ENCODE assay signal across 25 cellular contexts in the genomic region with DNA sequence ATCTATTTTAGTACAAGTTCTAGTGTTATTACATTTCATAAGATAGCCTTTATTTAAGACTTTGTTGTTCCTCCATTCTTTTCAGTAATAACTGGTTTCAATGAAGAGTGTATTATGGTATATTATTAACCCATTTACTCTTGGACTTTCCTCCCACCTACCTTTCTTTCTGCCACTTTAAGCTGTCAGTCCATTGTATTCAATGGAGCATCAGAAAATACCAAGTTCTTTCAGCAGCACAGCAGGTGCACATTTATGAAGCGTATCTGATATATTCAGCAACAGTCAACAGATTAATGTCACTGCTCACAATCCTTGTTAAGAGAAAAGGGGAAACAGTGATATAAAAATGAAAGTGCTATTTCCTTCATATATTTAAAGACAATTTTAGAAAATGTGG.
DNase-seq lines count a peak whose midpoint lies in the region; ATAC-seq, FAIRE-seq and TF ChIP-seq lines count a peak whose summit lies in the region.
"Had no signal": no experiment of that assay in that cellular context is flagged by ENCODE, and none has a peak within 500 bp of the region (broad histone marks: within the 10 kb centered on the region; RNA-seq: fewer than 3 reads in every experiment).

No MANE protein-coding gene starts in this region.

- H3K36me3 Mint-ChIP-seq in glutamatergic neuron (ENCODE audit: unreplicated experiment) (no peaks in the 10 kb centered on the region), T-helper 17 cell (ENCODE audit: low read depth) (no peaks in the 10 kb centered on the region)

- no peak for ATAC-seq in T-helper 17 cell
- ATAC-seq: gastrocnemius medialis had no signal

- H3K27me3 Mint-ChIP-seq in glutamatergic neuron (ENCODE audit: unreplicated experiment), result no peaks in the 10 kb centered on the region
- no peaks in the 10 kb centered on the region for H3K27me3 Mint-ChIP-seq in T-helper 17 cell
- H3K27me3 Mint-ChIP-seq: naive B cell had no signal

- H3K27ac Mint-ChIP-seq in glutamatergic neuron (ENCODE audit: unreplicated experiment) (no peak overlapping the region), T-helper 17 cell (no peak overlapping the region)
- H3K27ac Mint-ChIP-seq: naive B cell had no signal

- no peak for FAIRE-seq in small intestine (lab: Jason Lieb, UNC)
- FAIRE-seq: bronchial epithelial cell, GM12892, H54 had no signal

- H3K4me3 ChIP-seq in small intestine (ENCODE audit: low read depth in 1 of 2, low read length in 2 of 2) (no peak overlapping the region), SJCRH30 (no peak overlapping the region)
- H3K4me3 ChIP-seq: esophagus squamous epithelium, gastrocnemius medialis, left ventricle myocardium inferior, SK-N-MC, skin epidermis, upper lobe of left lung had no signal

- H3K4me3 Mint-ChIP-seq in glutamatergic neuron (ENCODE audit: unreplicated experiment) (no peak overlapping the region), T-helper 17 cell (no peak overlapping the region)
- H3K4me3 Mint-ChIP-seq: naive B cell had no signal

- H3K27me3 ChIP-seq in small intestine (ENCODE audit: control insufficient read depth in 2 of 2, insufficient read depth in 2 of 2, low read length in 2 of 2) (no peaks in the 10 kb centered on the region), SJCRH30 (no peaks in the 10 kb centered on the region)
- H3K27me3 ChIP-seq: esophagus squamous epithelium, gastrocnemius medialis, upper lobe of left lung had no signal

- no peaks in the 10 kb centered on the region for H3K4me1 ChIP-seq in small intestine (ENCODE audit: control insufficient read depth in 2 of 2, insufficient read depth in 1 of 2, low read depth in 1 of 2, low read length in 1 of 2)
- no peaks in the 10 kb centered on the region for H3K4me1 ChIP-seq in SJCRH30
- H3K4me1 ChIP-seq: Caco-2, esophagus squamous epithelium, gastrocnemius medialis, left ventricle myocardium inferior, upper lobe of left lung had no signal

- TF ChIP-seq CTCF in glutamatergic neuron (IDR thresholded peaks at IDR 0.05; ENCODE audit: partially characterized antibody, unreplicated experiment), result no peak

- WGBS in small intestine, 3 donors, result 8 to 69% (median 43%) methylated on average over 1 of the region's 1 CpG

- H3K9me3 ChIP-seq in small intestine (ENCODE audit: control insufficient read depth, low read depth) (no peaks in the 10 kb centered on the region), SJCRH30 (replicated peaks) (no peaks in the 10 kb centered on the region), T-helper 17 cell (ENCODE audit: control insufficient read depth, low read length, poor library complexity, severe bottlenecking) (no peaks in the 10 kb centered on the region)
- H3K9me3 ChIP-seq: Caco-2, esophagus squamous epithelium, gastrocnemius medialis, left ventricle myocardium inferior, upper lobe of left lung had no signal

- DNase-seq in NCI-H1436 (lab: John Stamatoyannopoulos, UW), result peak; percentile 66
- no peak for DNase-seq in NCI-H1436 treated with DMSO at 0.1 percent for 48 hours (lab: John Stamatoyannopoulos, UW)
- peak; percentile 65 for DNase-seq in NCI-H2107 treated with DMSO at 0.1 percent for 48 hours (lab: John Stamatoyannopoulos, UW; ENCODE audit: unreplicated experiment)
- DNase-seq in NCI-H748 (lab: John Stamatoyannopoulos, UW; ENCODE audit: unreplicated experiment), result peak; percentile 95
- DNase-seq in small intestine, result peak; percentile 13
- DNase-seq in SJCRH30, result no peak
- no peak for DNase-seq in glutamatergic neuron
- no peak for DNase-seq in T-helper 17 cell
- DNase-seq: activated CD4-positive, alpha-beta T cell treated with anti-CD3 and anti-CD28 coated beads for 4 hours; activated naive CD4-positive, alpha-beta T cell treated with anti-CD3 and anti-CD28 coated beads, Interleukin-2, amount 50 U/mL, for 16 hours; Caco-2; esophagus squamous epithelium; gastrocnemius medialis; KG1; left ventricle myocardium inferior; naive B cell; nucleus accumbens; stimulated activated CD4-positive, alpha-beta T cell treated with anti-CD3 and anti-CD28 coated beads, Interleukin-1b, Interleukin-23, amount 100 ng/mL, for 48 hours; upper lobe of left lung had no signal

- H3K36me3 ChIP-seq in small intestine (ENCODE audit: control insufficient read depth in 2 of 2, insufficient read depth in 2 of 2, low read length in 2 of 2) (no peaks in the 10 kb centered on the region), SJCRH30 (no peaks in the 10 kb centered on the region)
- H3K36me3 ChIP-seq: esophagus squamous epithelium, gastrocnemius medialis, left ventricle myocardium inferior, upper lobe of left lung had no signal

- H3K27ac ChIP-seq in small intestine (ENCODE audit: low read depth in 1 of 2, low read length in 1 of 2) (no peak overlapping the region), SJCRH30 (no peak overlapping the region)
- H3K27ac ChIP-seq: 22Rv1, esophagus squamous epithelium, gastrocnemius medialis, left ventricle myocardium inferior, SK-N-MC, skin epidermis, upper lobe of left lung had no signal

- H3K4me1 Mint-ChIP-seq in glutamatergic neuron (ENCODE audit: low read depth, unreplicated experiment) (no peaks in the 10 kb centered on the region), T-helper 17 cell (no peaks in the 10 kb centered on the region)
- H3K4me1 Mint-ChIP-seq: naive B cell had no signal

- H3K9me3 Mint-ChIP-seq in glutamatergic neuron (ENCODE audit: unreplicated experiment), result no peaks in the 10 kb centered on the region

Comparison
In these comparisons a context has a peak if more than half of its experiments do, and no peak if none do; other contexts are left out.
1. DNase-seq: peak in NCI-H1436 (single experiment), NCI-H2107 treated with DMSO at 0.1 percent for 48 hours (single experiment), NCI-H748 (single experiment) and small intestine (single experiment); none in NCI-H1436 treated with DMSO at 0.1 percent for 48 hours (single experiment), SJCRH30 (0 of 2), glutamatergic neuron (single experiment) and T-helper 17 cell (0 of 3).